21 cellular contexts compared by ENCODE assay signal in the genomic region with DNA sequence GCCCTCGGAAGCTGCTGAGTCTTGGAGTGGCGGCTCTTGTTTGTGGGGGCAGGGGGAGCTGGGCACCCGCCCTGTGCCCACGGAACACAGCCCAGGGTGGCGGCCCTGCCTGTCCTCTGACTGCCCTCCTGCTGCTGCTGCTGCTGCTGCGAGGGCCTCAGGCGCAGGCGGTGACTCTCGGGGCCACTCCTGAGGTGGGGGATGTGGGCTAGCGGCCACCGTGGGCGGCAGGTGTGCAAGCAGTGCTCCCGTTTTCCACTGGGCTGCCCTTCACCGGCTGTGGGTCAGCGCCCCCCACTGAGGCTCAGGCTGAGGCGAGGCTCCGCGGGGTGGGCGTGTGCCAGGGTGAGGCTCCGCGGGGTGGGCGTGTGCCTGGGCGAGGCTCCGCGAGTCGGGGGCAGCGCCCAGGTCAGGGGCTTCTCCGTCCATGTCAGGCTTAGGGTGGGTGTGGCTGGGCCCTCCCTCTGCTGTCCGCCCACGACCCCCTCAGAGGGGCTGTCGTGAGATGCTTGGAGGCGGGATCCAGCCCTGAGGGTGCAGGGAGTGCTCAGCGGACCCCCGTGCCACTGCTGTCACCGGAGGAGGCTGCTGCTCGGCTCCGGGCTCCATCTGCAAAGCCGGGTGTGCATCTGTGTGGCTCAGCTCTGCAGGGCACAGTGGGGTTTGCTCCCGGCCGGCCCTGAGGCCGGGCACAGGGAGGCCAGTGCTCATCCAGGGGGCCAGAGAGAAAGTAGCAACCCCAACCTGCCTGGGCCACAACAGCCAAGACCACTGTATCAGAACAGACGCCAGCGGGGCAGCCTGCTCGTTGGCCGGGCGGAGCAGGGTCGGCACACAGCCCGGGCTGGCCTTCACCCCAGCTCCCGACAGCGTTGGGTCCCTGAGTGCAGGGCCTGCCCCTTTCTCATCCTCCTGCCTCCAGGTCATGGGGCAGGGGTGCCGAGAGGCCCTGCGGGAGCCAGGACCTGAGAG. TPM values are rescaled to one million over a fixed set of nuclear protein-coding genes. Genes with fewer than 3 reads are reported as not detected.
A peak's percentile ranks its signal among the peaks of the same experiment; 100 is the strongest.
DNase-seq lines count a peak whose midpoint lies in the region; ATAC-seq, FAIRE-seq and TF ChIP-seq lines count a peak whose summit lies in the region.
"Had no signal": no experiment of that assay in that cellular context is flagged by ENCODE, and none has a peak within 500 bp of the region (broad histone marks: within the 10 kb centered on the region; RNA-seq: fewer than 3 reads in every experiment).

No MANE protein-coding gene starts in this region.

- no peak for TF ChIP-seq POLR2A in IMR-90 (IDR thresholded peaks at IDR 0.05; ENCODE audit: low read depth, low read length)

- H3K9me1 ChIP-seq in IMR-90 (ENCODE audit: insufficient read depth, low read length): peaks cover 5% of the 10 kb centered on the region; the same call in 1 of the 2 replicates

- no peaks in the 10 kb centered on the region for H3K9me3 ChIP-seq in IMR-90 (ENCODE audit: control insufficient read depth, insufficient read depth, low read length)
- no peaks in the 10 kb centered on the region for H3K9me3 ChIP-seq in kidney (ENCODE audit: control insufficient read depth in 1 of 2, low read length in 2 of 2)
- H3K9me3 ChIP-seq in HAP-1: no peaks in the 10 kb centered on the region
- H3K9me3 ChIP-seq: SJSA1 had no signal

- POLR2A ChIA-PET in IMR-90 (lab: Charles Lee; ENCODE audit: unreplicated experiment): no interaction called here

- H3K36me3 ChIP-seq in IMR-90 (ENCODE audit: control insufficient read depth, insufficient read depth, low read length): peaks cover 12% of the 10 kb centered on the region; the same call in 1 of the 2 replicates
- H3K36me3 ChIP-seq in kidney (ENCODE audit: control insufficient read depth in 1 of 2, insufficient read depth in 2 of 2, low read length in 2 of 2): no peaks in the 10 kb centered on the region
- no peaks in the 10 kb centered on the region; the same call in 1 of the 2 replicates for H3K36me3 ChIP-seq in HAP-1 (replicated peaks)

- intact Hi-C loops in IMR-90 (cut with micrococcal nuclease) (no loop called here), kidney (cut with DNase I) (no loop called here), sciatic nerve (cut with DNase I) (no loop called here)

- no peak overlapping the region for H3K23ac ChIP-seq in IMR-90 (ENCODE audit: low read depth, low read length)

- H4K8ac ChIP-seq in IMR-90 (ENCODE audit: low read depth in 2 of 2, low read length in 2 of 2): no peak overlapping the region

- TF ChIP-seq RAD21 in IMR-90 (IDR thresholded peaks at IDR 0.05; ENCODE audit: low read length): no peak

- peak overlapping the region; percentile 42 for H2AK9ac ChIP-seq in IMR-90 (replicated peaks; ENCODE audit: low read depth, low read length, poor library complexity)

- FAIRE-seq in kidney (lab: Jason Lieb, UNC): no peak
- FAIRE-seq: A204.1, GM19239, H54 had no signal

- H3K18ac ChIP-seq in IMR-90 (ENCODE audit: low read depth, low read length): no peak overlapping the region

- no peaks in the 10 kb centered on the region for H3K36me3 Mint-ChIP-seq in activated naive CD8-positive, alpha-beta T cell treated with anti-CD3 and anti-CD28 coated beads, Interleukin-2, amount 50 U/mL, for 24 hours (ENCODE audit: low read depth)
- H3K36me3 Mint-ChIP-seq in activated naive CD8-positive, alpha-beta T cell treated with anti-CD3 and anti-CD28 coated beads for 36 hours: no peaks in the 10 kb centered on the region

- no peak overlapping the region for H2AK5ac ChIP-seq in IMR-90 (ENCODE audit: low read depth, low read length)

- no peak overlapping the region for H2BK5ac ChIP-seq in IMR-90 (ENCODE audit: low read depth, low read length, poor library complexity, severe bottlenecking)

- no peak overlapping the region for H3K4ac ChIP-seq in IMR-90 (ENCODE audit: low read depth, low read length)

- BruUV-seq in IMR-90 (replicated peaks; lab: Mats Ljungman, UMichigan): no TSS peak

- H3K4me1 ChIP-seq in IMR-90 (ENCODE audit: control insufficient read depth, insufficient read depth, low read length) (no peaks in the 10 kb centered on the region), kidney (ENCODE audit: control insufficient read depth in 1 of 2, insufficient read depth in 1 of 2, low read depth in 1 of 2, low read length in 2 of 2) (no peaks in the 10 kb centered on the region), HAP-1 (no peaks in the 10 kb centered on the region)
- H3K4me1 ChIP-seq: SJSA1 had no signal

- H3K9ac ChIP-seq in IMR-90 (ENCODE audit: low read depth, low read length): no peak overlapping the region
- H3K9ac ChIP-seq in kidney (ENCODE audit: low read length in 2 of 2): no peak overlapping the region
- H3K9ac ChIP-seq: KMS-11 had no signal

- CTCF ChIA-PET in IMR-90 (lab: Yijun Ruan, JAX): no interaction called here

- 88% methylated on average over 41 of the region's 52 CpGs; no CpG with 5 or more reads in 1 of the 2 experiments for WGBS in IMR-90 (ENCODE audit: extremely low coverage in 2 of 2, insufficient read length in 1 of 2), 2 experiments

- no peak overlapping the region for H3K14ac ChIP-seq in IMR-90 (replicated peaks; ENCODE audit: low read depth, low read length)

- peaks cover 12 to 70% of the 10 kb centered on the region in 2 experiments; a peak in 3 of 4 replicates for H3K79me1 ChIP-seq in IMR-90 (ENCODE audit: low read depth in 1 of 2, low read length in 2 of 2)

- H4K91ac ChIP-seq in IMR-90 (ENCODE audit: insufficient read depth, low read depth, low read length): no peak overlapping the region

- H3K56ac ChIP-seq in IMR-90 (ENCODE audit: extremely low read depth, insufficient read depth, low read length): no peak overlapping the region

- in situ Hi-C loops in IMR-90 (cut with MboI; ENCODE audit: low sequenced_read_pairs) (no loop called here), HAP-1 (cut with MboI; ENCODE audit: low sequenced_read_pairs) (no loop called here), ACHN (cut with HindIII; ENCODE audit: low pct_ligation_motif_present, low pct_unique_long_range_greater_than_20kb, low sequenced_read_pairs) (no loop called here)

- H4K20me1 ChIP-seq in IMR-90 (ENCODE audit: insufficient read depth, low read length): peaks cover 86% of the 10 kb centered on the region

- peaks cover 5% of the 10 kb centered on the region for H3K4me1 Mint-ChIP-seq in activated naive CD8-positive, alpha-beta T cell treated with anti-CD3 and anti-CD28 coated beads, Interleukin-2, amount 50 U/mL, for 24 hours
- peaks cover 3% of the 10 kb centered on the region for H3K4me1 Mint-ChIP-seq in activated naive CD8-positive, alpha-beta T cell treated with anti-CD3 and anti-CD28 coated beads for 36 hours

- DNase-seq in activated naive CD8-positive, alpha-beta T cell treated with anti-CD3 and anti-CD28 coated beads, Interleukin-2, amount 50 U/mL, for 24 hours: no peak
- DNase-seq in activated naive CD8-positive, alpha-beta T cell treated with anti-CD3 and anti-CD28 coated beads for 36 hours: no peak
- DNase-seq in IMR-90 (no peak), kidney (peak; percentile 63), sciatic nerve (ENCODE audit: low spot score) (no peak), HAP-1 (ENCODE audit: low spot score in 2 of 2) (no peak), ACHN (no peak), putamen (ENCODE audit: low spot score) (no peak)
- DNase-seq: COR-L47, NCI-H1092, NCI-H146, NCI-H2081 treated with DMSO at 0.1 percent for 48 hours, NCI-H2227 treated with DMSO at 0.1 percent for 48 hours, NCI-H524 had no signal

- H2AFZ ChIP-seq in IMR-90 (replicated peaks; ENCODE audit: low read length, poor library complexity): no peak overlapping the region

- TF ChIP-seq CTCF in IMR-90 (conservative IDR thresholded peaks at IDR 0.05; ENCODE audit: low read depth, low read length) (no peak), kidney (IDR thresholded peaks at IDR 0.05; ENCODE audit: borderline replicate concordance, extremely low read depth, insufficient read depth) (no peak)

- H3K27me3 ChIP-seq in IMR-90 (ENCODE audit: control insufficient read depth, insufficient read depth, low read length) (no peaks in the 10 kb centered on the region), HAP-1 (ENCODE audit: low read depth) (no peaks in the 10 kb centered on the region)
- H3K27me3 ChIP-seq: SJSA1 had no signal

- dilution Hi-C loops in IMR-90 (cut with HindIII; ENCODE audit: low sequenced_read_pairs, unreplicated experiment): no loop called here

- H2BK15ac ChIP-seq in IMR-90 (ENCODE audit: low read depth, low read length): no peak overlapping the region

- no peaks in the 10 kb centered on the region for H3K9me3 Mint-ChIP-seq in activated naive CD8-positive, alpha-beta T cell treated with anti-CD3 and anti-CD28 coated beads, Interleukin-2, amount 50 U/mL, for 24 hours
- H3K9me3 Mint-ChIP-seq in activated naive CD8-positive, alpha-beta T cell treated with anti-CD3 and anti-CD28 coated beads for 36 hours: no peaks in the 10 kb centered on the region
- H3K9me3 Mint-ChIP-seq: CD14-positive monocyte had no signal

- H4K5ac ChIP-seq in IMR-90 (ENCODE audit: low read depth, low read length): no peak overlapping the region

- H3K27ac ChIP-seq in IMR-90 (ENCODE audit: insufficient read depth, low read length) (no peak overlapping the region), kidney (ENCODE audit: low read depth in 2 of 2, low read length in 2 of 2) (no peak overlapping the region)
- H3K27ac ChIP-seq: HL-60, KMS-11, SJSA1 had no signal

- H2BK120ac ChIP-seq in IMR-90 (ENCODE audit: low read depth, low read length): no peak overlapping the region

- no peak overlapping the region for H3K4me3 Mint-ChIP-seq in activated naive CD8-positive, alpha-beta T cell treated with anti-CD3 and anti-CD28 coated beads, Interleukin-2, amount 50 U/mL, for 24 hours
- H3K4me3 Mint-ChIP-seq in activated naive CD8-positive, alpha-beta T cell treated with anti-CD3 and anti-CD28 coated beads for 36 hours: no peak overlapping the region
- H3K4me3 Mint-ChIP-seq: CD14-positive monocyte had no signal

- peak; percentile 21 for ATAC-seq in activated naive CD8-positive, alpha-beta T cell treated with anti-CD3 and anti-CD28 coated beads, Interleukin-2, amount 50 U/mL, for 24 hours
- ATAC-seq in IMR-90 (ENCODE audit: low read depth) (no peak), sciatic nerve (peak; percentile 21)

- no peak overlapping the region for H3K27ac Mint-ChIP-seq in activated naive CD8-positive, alpha-beta T cell treated with anti-CD3 and anti-CD28 coated beads, Interleukin-2, amount 50 U/mL, for 24 hours
- no peak overlapping the region for H3K27ac Mint-ChIP-seq in activated naive CD8-positive, alpha-beta T cell treated with anti-CD3 and anti-CD28 coated beads for 36 hours

- H3K4me3 ChIP-seq in IMR-90 (ENCODE audit: insufficient read depth, low read depth, low read length): no peak overlapping the region
- no peak overlapping the region for H3K4me3 ChIP-seq in kidney (ENCODE audit: low read length in 2 of 2)
- no peak overlapping the region for H3K4me3 ChIP-seq in HAP-1
- H3K4me3 ChIP-seq: SJSA1 had no signal

- no peaks in the 10 kb centered on the region for H3K27me3 Mint-ChIP-seq in activated naive CD8-positive, alpha-beta T cell treated with anti-CD3 and anti-CD28 coated beads, Interleukin-2, amount 50 U/mL, for 24 hours
- no peaks in the 10 kb centered on the region for H3K27me3 Mint-ChIP-seq in activated naive CD8-positive, alpha-beta T cell treated with anti-CD3 and anti-CD28 coated beads for 36 hours

- no peak overlapping the region for H2BK20ac ChIP-seq in IMR-90 (ENCODE audit: low read depth, low read length)

- no peak overlapping the region for H3K4me2 ChIP-seq in IMR-90 (ENCODE audit: low read depth, low read length)
- H3K4me2 ChIP-seq: KMS-11 had no signal

RNA-seq across cellular contexts. Expression of a gene that starts 14.5 kb away (rescaled TPM):
- total RNA-seq in activated naive CD8-positive, alpha-beta T cell treated with anti-CD3 and anti-CD28 coated beads for 36 hours: 10 to 100 TPM; 50.7 to 51.1 TPM
- total RNA-seq in IMR-90 (2012; rRNA removed): 35.6 and 38.0 TPM in 2 replicates
- 96.3 and 124 TPM in 2 replicates for polyA plus RNA-seq in IMR-90 (2012; rRNA removed)
- 41.7 and 73.8 TPM in 2 replicates for polyA plus RNA-seq in IMR-90 (2012; cell fraction: cytosol; rRNA removed)
- 374 and 949 TPM in 2 replicates for polyA plus RNA-seq in IMR-90 (2012; cell fraction: nucleus; rRNA removed; ENCODE audit: low replicate concordance)
- 66.2 TPM for total RNA-seq in kidney
- polyA plus RNA-seq in kidney (ENCODE audit: insufficient read depth, low read depth, low replicate concordance): 33.1 TPM
- 51.6 TPM for total RNA-seq in sciatic nerve

RNA-seq across cellular contexts. Expression of a gene that starts 50.3 kb away (rescaled TPM):
- total RNA-seq in activated naive CD8-positive, alpha-beta T cell treated with anti-CD3 and anti-CD28 coated beads for 36 hours: 1 to 10 TPM; 5.7 to 5.9 TPM
- total RNA-seq in IMR-90 (2012; rRNA removed) (0.28 and 0.36 TPM in 2 replicates), kidney (10.3 TPM), sciatic nerve (4.3 TPM)
- polyA plus RNA-seq in IMR-90 (2012; rRNA removed) (2.8 and 3.6 TPM in 2 replicates), kidney (ENCODE audit: insufficient read depth, low read depth, low replicate concordance) (6.1 TPM)
- 2.5 and 5.0 TPM in 2 replicates for polyA plus RNA-seq in IMR-90 (2012; cell fraction: cytosol; rRNA removed)
- 4.0 and 16.1 TPM in 2 replicates for polyA plus RNA-seq in IMR-90 (2012; cell fraction: nucleus; rRNA removed; ENCODE audit: low replicate concordance)

RNA-seq across cellular contexts. Expression of a gene that starts 50.3 kb away (rescaled TPM):
- 10 to 100 TPM; 31.0 to 35.0 TPM for total RNA-seq in activated naive CD8-positive, alpha-beta T cell treated with anti-CD3 and anti-CD28 coated beads for 36 hours
- total RNA-seq in IMR-90 (2012; rRNA removed) (10.8 and 16.1 TPM in 2 replicates), kidney (90.1 TPM), sciatic nerve (53.5 TPM)
- polyA plus RNA-seq in IMR-90 (2012; rRNA removed) (24.0 and 28.1 TPM in 2 replicates), kidney (ENCODE audit: insufficient read depth, low read depth, low replicate concordance) (49.5 TPM)
- polyA plus RNA-seq in IMR-90 (2012; cell fraction: cytosol; rRNA removed): 24.9 and 55.9 TPM in 2 replicates
- 46.2 and 111 TPM in 2 replicates for polyA plus RNA-seq in IMR-90 (2012; cell fraction: nucleus; rRNA removed; ENCODE audit: low replicate concordance)
